Comparison of ENCODE assay signal across 10 cellular contexts in genomic region chr5:173707392-173707791, GRCh38.
DNase-seq lines count a peak whose midpoint lies in the region; ATAC-seq, FAIRE-seq and TF ChIP-seq lines count a peak whose summit lies in the region.
"Had no signal": no experiment of that assay in that cellular context is flagged by ENCODE, and none has a peak within 500 bp of the region (broad histone marks: within the 10 kb centered on the region; RNA-seq: fewer than 3 reads in every experiment).

No MANE protein-coding gene starts in this region.

- H3K4me2 ChIP-seq in GM23338 = no peak overlapping the region

- H2AFZ ChIP-seq in GM23338 = no peak overlapping the region

- H3K27me3 ChIP-seq in bronchial epithelial cell (ENCODE audit: control insufficient read depth, insufficient read depth, low read length) (no peaks in the 10 kb centered on the region), gastrocnemius medialis (no peaks in the 10 kb centered on the region), GM23338 (ENCODE audit: insufficient read depth) (no peaks in the 10 kb centered on the region)

- peak; percentile 15 to 37 for TF ChIP-seq POLR2A in gastrocnemius medialis (IDR thresholded peaks at IDR 0.05)

- TF ChIP-seq CTCF in bronchial epithelial cell (IDR thresholded peaks at IDR 0.05; ENCODE audit: insufficient read depth, low read length, severe bottlenecking) = no peak
- TF ChIP-seq CTCF in gastrocnemius medialis (IDR thresholded peaks at IDR 0.05 in 4 of 5, conservative IDR thresholded peaks at IDR 0.05 in 1 of 5) = no peak
- TF ChIP-seq CTCF in GM23338 (conservative IDR thresholded peaks at IDR 0.05; ENCODE audit: low read depth in 2 of 2) = no peak

- in situ Hi-C loops in gastrocnemius medialis (cut with MboI; ENCODE audit: low sequenced_read_pairs in 4 of 4) = no loop called here

- no peaks in the 10 kb centered on the region for H3K36me3 ChIP-seq in bronchial epithelial cell (ENCODE audit: control insufficient read depth, insufficient read depth, low read length)
- no peaks in the 10 kb centered on the region for H3K36me3 ChIP-seq in gastrocnemius medialis
- no peaks in the 10 kb centered on the region for H3K36me3 ChIP-seq in GM23338 (ENCODE audit: insufficient read depth)

- H3K4me1 ChIP-seq in gastrocnemius medialis (peaks cover 16 to 19% of the 10 kb centered on the region in 2 donors), GM23338 (ENCODE audit: insufficient read depth) (no peaks in the 10 kb centered on the region)

- H3K4me1 Mint-ChIP-seq in GM23338 = peaks cover 12% of the 10 kb centered on the region

- peak; percentile 74 for DNase-seq in bronchial epithelial cell (ENCODE audit: low read depth)
- DNase-seq in gastrocnemius medialis = peak; percentile 93 to 97
- no peak for DNase-seq in cerebellar nuclear complex (lab: John Stamatoyannopoulos, UW)
- no peak for DNase-seq in NCI-H748 treated with DMSO at 0.1 percent for 48 hours (lab: John Stamatoyannopoulos, UW)
- DNase-seq in GM23338 (ENCODE audit: low spot score) = no peak
- DNase-seq in RPMI8226 = no peak

- ATAC-seq in GM19025 (IDR thresholded peaks at IDR 0.05; ENCODE audit: low read depth, unreplicated experiment) = peak; percentile 87
- peak; percentile 73 for ATAC-seq in HG03175 (IDR thresholded peaks at IDR 0.05; ENCODE audit: unreplicated experiment)
- ATAC-seq in gastrocnemius medialis = peak; percentile 98 to 99
- ATAC-seq in GM23338 = no peak

- peaks cover under 1% of the 10 kb centered on the region for H3K27me3 Mint-ChIP-seq in GM23338 (ENCODE audit: insufficient read depth, low read depth, poor library complexity)
- H3K27me3 Mint-ChIP-seq: activated naive CD8-positive, alpha-beta T cell had no signal

- no peaks in the 10 kb centered on the region for H4K20me1 ChIP-seq in GM23338 (replicated peaks; ENCODE audit: insufficient read depth)

- H3K79me2 ChIP-seq in GM23338 (replicated peaks; ENCODE audit: insufficient read depth) = no peaks in the 10 kb centered on the region

- H3K4me3 ChIP-seq in bronchial epithelial cell (ENCODE audit: low read depth, low read length) (no peak overlapping the region), gastrocnemius medialis (no peak overlapping the region), GM23338 (no peak overlapping the region)

- H3K4me3 Mint-ChIP-seq in GM23338 = no peak overlapping the region
- H3K4me3 Mint-ChIP-seq: activated naive CD8-positive, alpha-beta T cell; nephron had no signal

- no peaks in the 10 kb centered on the region for H3K9me3 ChIP-seq in gastrocnemius medialis

- H3K9me3 Mint-ChIP-seq in GM23338 = no peaks in the 10 kb centered on the region; the same call in 2 of the 3 replicates
- H3K9me3 Mint-ChIP-seq: nephron had no signal

- FAIRE-seq in bronchial epithelial cell (lab: Jason Lieb, UNC) = no peak

- H3K9me2 ChIP-seq in GM23338 (ENCODE audit: insufficient read depth) = peaks cover 5% of the 10 kb centered on the region; the same call in 1 of the 2 replicates

- no peaks in the 10 kb centered on the region for H3F3A ChIP-seq in GM23338 (replicated peaks; ENCODE audit: low read depth)

- H3K27ac Mint-ChIP-seq in GM23338 = no peak overlapping the region
- H3K27ac Mint-ChIP-seq: activated naive CD8-positive, alpha-beta T cell had no signal

- no peaks in the 10 kb centered on the region for H3K36me3 Mint-ChIP-seq in GM23338 (ENCODE audit: low read depth)
- H3K36me3 Mint-ChIP-seq: activated naive CD8-positive, alpha-beta T cell had no signal

- H3K27ac ChIP-seq in gastrocnemius medialis = peak overlapping the region; percentile 78 to 86 (median 84)
- no peak overlapping the region for H3K27ac ChIP-seq in GM23338 (ENCODE audit: low read depth)

- intact Hi-C loops in gastrocnemius medialis (cut with DNase I; ENCODE audit: low total_unique reads) = loop anchor here (1.0 to 5.0 kb wide), 4 partner anchors 35 to 90 kb away; partner anchors contain the start of gene BOD1

TF ChIP-seq in GM23338, 12 proteins besides CTCF, POLR2A, EP300 and RAD21:
- TF ChIP-seq, protein P1, sequence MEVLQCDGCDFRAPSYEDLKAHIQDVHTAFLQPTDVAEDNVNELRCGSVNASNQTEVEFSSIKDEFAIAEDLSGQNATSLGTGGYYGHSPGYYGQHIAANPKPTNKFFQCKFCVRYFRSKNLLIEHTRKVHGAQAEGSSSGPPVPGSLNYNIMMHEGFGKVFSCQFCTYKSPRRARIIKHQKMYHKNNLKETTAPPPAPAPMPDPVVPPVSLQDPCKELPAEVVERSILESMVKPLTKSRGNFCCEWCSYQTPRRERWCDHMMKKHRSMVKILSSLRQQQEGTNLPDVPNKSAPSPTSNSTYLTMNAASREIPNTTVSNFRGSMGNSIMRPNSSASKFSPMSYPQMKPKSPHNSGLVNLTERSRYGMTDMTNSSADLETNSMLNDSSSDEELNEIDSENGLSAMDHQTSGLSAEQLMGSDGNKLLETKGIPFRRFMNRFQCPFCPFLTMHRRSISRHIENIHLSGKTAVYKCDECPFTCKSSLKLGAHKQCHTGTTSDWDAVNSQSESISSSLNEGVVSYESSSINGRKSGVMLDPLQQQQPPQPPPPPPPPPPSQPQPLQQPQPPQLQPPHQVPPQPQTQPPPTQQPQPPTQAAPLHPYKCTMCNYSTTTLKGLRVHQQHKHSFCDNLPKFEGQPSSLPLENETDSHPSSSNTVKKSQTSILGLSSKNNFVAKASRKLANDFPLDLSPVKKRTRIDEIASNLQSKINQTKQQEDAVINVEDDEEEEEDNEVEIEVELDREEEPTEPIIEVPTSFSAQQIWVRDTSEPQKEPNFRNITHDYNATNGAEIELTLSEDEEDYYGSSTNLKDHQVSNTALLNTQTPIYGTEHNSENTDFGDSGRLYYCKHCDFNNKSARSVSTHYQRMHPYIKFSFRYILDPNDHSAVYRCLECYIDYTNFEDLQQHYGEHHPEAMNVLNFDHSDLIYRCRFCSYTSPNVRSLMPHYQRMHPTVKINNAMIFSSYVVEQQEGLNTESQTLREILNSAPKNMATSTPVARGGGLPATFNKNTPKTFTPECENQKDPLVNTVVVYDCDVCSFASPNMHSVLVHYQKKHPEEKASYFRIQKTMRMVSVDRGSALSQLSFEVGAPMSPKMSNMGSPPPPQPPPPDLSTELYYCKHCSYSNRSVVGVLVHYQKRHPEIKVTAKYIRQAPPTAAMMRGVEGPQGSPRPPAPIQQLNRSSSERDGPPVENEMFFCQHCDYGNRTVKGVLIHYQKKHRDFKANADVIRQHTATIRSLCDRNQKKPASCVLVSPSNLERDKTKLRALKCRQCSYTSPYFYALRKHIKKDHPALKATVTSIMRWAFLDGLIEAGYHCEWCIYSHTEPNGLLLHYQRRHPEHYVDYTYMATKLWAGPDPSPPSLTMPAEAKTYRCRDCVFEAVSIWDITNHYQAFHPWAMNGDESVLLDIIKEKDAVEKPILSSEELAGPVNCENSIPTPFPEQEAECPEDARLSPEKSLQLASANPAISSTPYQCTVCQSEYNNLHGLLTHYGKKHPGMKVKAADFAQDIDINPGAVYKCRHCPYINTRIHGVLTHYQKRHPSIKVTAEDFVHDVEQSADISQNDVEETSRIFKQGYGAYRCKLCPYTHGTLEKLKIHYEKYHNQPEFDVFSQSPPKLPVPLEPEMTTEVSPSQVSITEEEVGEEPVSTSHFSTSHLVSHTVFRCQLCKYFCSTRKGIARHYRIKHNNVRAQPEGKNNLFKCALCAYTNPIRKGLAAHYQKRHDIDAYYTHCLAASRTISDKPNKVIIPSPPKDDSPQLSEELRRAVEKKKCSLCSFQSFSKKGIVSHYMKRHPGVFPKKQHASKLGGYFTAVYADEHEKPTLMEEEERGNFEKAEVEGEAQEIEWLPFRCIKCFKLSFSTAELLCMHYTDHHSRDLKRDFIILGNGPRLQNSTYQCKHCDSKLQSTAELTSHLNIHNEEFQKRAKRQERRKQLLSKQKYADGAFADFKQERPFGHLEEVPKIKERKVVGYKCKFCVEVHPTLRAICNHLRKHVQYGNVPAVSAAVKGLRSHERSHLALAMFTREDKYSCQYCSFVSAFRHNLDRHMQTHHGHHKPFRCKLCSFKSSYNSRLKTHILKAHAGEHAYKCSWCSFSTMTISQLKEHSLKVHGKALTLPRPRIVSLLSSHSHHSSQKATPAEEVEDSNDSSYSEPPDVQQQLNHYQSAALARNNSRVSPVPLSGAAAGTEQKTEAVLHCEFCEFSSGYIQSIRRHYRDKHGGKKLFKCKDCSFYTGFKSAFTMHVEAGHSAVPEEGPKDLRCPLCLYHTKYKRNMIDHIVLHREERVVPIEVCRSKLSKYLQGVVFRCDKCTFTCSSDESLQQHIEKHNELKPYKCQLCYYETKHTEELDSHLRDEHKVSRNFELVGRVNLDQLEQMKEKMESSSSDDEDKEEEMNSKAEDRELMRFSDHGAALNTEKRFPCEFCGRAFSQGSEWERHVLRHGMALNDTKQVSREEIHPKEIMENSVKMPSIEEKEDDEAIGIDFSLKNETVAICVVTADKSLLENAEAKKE (CRISPR knock-in tag; IDR thresholded peaks at IDR 0.05) = no peak
- TF ChIP-seq CREB1 (CRISPR knock-in tag; IDR thresholded peaks at IDR 0.05; ENCODE audit: low read depth) = no peak
- no peak for TF ChIP-seq POLR2AphosphoS5 (IDR thresholded peaks at IDR 0.05; ENCODE audit: low read depth)
- no peak for TF ChIP-seq JUNB (IDR thresholded peaks at IDR 0.05; ENCODE audit: unreplicated experiment)
- TF ChIP-seq REST (IDR thresholded peaks at IDR 0.05; ENCODE audit: unreplicated experiment) = no peak
- TF ChIP-seq STAT1 (IDR thresholded peaks at IDR 0.05; ENCODE audit: unreplicated experiment) = no peak

Comparison
In these comparisons a context has a peak if more than half of its experiments do, and no peak if none do; other contexts are left out.
1. DNase-seq: peak in bronchial epithelial cell (single experiment) and gastrocnemius medialis (2 of 2); none in cerebellar nuclear complex (0 of 2), NCI-H748 treated with DMSO at 0.1 percent for 48 hours (single experiment), GM23338 (single experiment) and RPMI8226 (single experiment).